Comparison of ENCODE assay signal across 1 cellular context in the genomic region with DNA sequence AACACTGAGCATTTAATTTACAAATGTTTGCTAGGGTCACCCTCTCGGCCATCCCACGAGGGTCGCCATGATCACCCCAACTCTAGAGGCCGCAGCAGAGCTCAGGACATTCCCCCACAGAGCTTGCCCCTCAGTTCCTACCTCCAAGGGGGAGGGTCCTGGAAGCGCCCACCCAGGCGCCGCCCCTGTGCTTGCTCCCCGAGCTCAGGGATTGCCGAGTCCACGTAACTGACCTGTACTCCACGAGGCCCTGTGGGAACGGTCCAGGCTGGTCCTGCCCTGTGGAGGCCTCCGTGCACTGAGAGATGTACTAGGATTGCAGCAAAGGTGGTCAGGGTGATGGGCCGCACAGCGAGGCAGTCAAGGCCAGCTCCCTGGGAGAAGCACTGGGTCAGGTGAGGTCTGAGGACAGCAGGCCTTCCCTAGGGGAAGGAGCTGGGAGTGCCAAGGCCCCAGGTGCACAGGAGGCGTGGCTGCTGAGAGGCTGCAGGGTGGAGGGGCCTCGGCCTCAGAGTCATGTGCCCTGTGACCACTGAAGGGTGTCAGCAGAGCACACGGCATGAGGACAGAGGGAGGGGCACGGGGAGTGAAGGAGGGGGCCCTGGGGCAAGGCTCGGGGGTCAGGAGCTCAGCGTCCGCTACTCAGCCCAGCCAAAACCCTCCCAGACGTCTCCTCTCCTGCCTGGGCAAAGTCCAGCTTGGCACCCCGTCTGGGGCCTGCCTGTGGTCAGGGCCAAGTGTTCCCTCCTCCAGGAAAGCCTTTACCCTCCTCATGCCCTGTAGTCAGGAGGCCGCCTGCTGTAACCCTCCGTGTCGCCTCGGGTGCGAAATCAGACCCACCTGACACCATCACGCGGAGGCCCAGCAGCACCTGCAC.
TF ChIP-seq lines count a peak whose summit lies in the region.

No MANE protein-coding gene starts in this region.

TF ChIP-seq in HepG2, 621 proteins besides CTCF, POLR2A, EP300 and RAD21:
- TF ChIP-seq POGZ (CRISPR knock-in tag; IDR thresholded peaks at IDR 0.05) (no peak), PAF1 (CRISPR knock-in tag; IDR thresholded peaks at IDR 0.05) (0 out of 2 replicates have a peak, but pooled peaks have one; percentile 57), KLF11 (CRISPR knock-in tag; IDR thresholded peaks at IDR 0.05) (no peak), SALL2 (CRISPR knock-in tag; IDR thresholded peaks at IDR 0.05) (0 out of 2 replicates have a peak, but pooled peaks have one; percentile 1), SALL1 (CRISPR knock-in tag; IDR thresholded peaks at IDR 0.05) (0 out of 2 replicates have a peak, but pooled peaks have one; percentile 25), RFXAP (CRISPR knock-in tag; IDR thresholded peaks at IDR 0.05; ENCODE audit: borderline replicate concordance) (no peak), ZFY (CRISPR knock-in tag; IDR thresholded peaks at IDR 0.05) (peak; percentile 9; the same call in 1 of the 2 replicates), GABPB1 (CRISPR knock-in tag; IDR thresholded peaks at IDR 0.05) (peak; percentile 17; the same call in 1 of the 2 replicates), JUND (CRISPR knock-in tag; IDR thresholded peaks at IDR 0.05) (no peak), RBFOX2 (IDR thresholded peaks at IDR 0.05; ENCODE audit: low read depth, low read length) (peak; percentile 42; the same call in 1 of the 2 replicates), NFATC3 (CRISPR knock-in tag; IDR thresholded peaks at IDR 0.05) (no peak), ZFX (CRISPR knock-in tag; IDR thresholded peaks at IDR 0.05; ENCODE audit: low read depth) (peak; percentile 25; the same call in 1 of the 2 replicates), HNF4A (CRISPR knock-in tag; IDR thresholded peaks at IDR 0.05) (no peak; the same call in 1 of the 2 replicates), POLR2G (IDR thresholded peaks at IDR 0.05; ENCODE audit: low read depth, low read length) (peak; percentile 43; the same call in 1 of the 2 replicates)
- TF ChIP-seq, protein P1, sequence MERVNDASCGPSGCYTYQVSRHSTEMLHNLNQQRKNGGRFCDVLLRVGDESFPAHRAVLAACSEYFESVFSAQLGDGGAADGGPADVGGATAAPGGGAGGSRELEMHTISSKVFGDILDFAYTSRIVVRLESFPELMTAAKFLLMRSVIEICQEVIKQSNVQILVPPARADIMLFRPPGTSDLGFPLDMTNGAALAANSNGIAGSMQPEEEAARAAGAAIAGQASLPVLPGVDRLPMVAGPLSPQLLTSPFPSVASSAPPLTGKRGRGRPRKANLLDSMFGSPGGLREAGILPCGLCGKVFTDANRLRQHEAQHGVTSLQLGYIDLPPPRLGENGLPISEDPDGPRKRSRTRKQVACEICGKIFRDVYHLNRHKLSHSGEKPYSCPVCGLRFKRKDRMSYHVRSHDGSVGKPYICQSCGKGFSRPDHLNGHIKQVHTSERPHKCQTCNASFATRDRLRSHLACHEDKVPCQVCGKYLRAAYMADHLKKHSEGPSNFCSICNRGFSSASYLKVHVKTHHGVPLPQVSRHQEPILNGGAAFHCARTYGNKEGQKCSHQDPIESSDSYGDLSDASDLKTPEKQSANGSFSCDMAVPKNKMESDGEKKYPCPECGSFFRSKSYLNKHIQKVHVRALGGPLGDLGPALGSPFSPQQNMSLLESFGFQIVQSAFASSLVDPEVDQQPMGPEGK (CRISPR knock-in tag; IDR thresholded peaks at IDR 0.05) = peak; percentile 18; the same call in 1 of the 2 replicates
- TF ChIP-seq, protein P2, sequence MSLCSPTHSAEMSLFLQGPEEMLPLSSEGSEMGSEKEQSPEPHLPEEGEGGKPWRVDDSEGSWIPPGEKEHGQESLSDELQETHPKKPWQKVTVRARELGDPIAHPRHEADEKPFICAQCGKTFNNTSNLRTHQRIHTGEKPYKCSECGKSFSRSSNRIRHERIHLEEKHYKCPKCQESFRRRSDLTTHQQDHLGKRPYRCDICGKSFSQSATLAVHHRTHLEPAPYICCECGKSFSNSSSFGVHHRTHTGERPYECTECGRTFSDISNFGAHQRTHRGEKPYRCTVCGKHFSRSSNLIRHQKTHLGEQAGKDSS (CRISPR knock-in tag; IDR thresholded peaks at IDR 0.05; ENCODE audit: borderline replicate concordance, low read depth) = no peak
- TF ChIP-seq, protein P3, sequence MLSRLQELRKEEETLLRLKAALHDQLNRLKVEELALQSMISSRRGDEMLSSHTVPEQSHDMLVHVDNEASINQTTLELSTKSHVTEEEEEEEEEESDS (CRISPR knock-in tag; IDR thresholded peaks at IDR 0.05; ENCODE audit: borderline replicate concordance) = no peak
- TF ChIP-seq, protein P4, sequence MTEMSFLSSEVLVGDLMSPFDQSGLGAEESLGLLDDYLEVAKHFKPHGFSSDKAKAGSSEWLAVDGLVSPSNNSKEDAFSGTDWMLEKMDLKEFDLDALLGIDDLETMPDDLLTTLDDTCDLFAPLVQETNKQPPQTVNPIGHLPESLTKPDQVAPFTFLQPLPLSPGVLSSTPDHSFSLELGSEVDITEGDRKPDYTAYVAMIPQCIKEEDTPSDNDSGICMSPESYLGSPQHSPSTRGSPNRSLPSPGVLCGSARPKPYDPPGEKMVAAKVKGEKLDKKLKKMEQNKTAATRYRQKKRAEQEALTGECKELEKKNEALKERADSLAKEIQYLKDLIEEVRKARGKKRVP (CRISPR knock-in tag; IDR thresholded peaks at IDR 0.05) = no peak
- TF ChIP-seq, protein P5, sequence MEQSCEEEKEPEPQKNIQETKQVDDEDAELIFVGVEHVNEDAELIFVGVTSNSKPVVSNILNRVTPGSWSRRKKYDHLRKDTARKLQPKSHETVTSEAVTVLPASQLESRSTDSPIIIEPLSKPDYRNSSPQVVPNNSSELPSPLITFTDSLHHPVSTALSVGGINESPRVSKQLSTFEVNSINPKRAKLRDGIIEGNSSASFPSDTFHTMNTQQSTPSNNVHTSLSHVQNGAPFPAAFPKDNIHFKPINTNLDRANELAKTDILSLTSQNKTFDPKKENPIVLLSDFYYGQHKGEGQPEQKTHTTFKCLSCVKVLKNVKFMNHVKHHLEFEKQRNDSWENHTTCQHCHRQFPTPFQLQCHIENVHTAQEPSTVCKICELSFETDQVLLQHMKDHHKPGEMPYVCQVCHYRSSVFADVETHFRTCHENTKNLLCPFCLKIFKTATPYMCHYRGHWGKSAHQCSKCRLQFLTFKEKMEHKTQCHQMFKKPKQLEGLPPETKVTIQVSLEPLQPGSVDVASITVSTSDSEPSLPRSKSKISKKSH (CRISPR knock-in tag; IDR thresholded peaks at IDR 0.05; ENCODE audit: borderline replicate concordance) = 0 out of 2 replicates have a peak, but pooled peaks have one; percentile 17
- TF ChIP-seq, protein P6, sequence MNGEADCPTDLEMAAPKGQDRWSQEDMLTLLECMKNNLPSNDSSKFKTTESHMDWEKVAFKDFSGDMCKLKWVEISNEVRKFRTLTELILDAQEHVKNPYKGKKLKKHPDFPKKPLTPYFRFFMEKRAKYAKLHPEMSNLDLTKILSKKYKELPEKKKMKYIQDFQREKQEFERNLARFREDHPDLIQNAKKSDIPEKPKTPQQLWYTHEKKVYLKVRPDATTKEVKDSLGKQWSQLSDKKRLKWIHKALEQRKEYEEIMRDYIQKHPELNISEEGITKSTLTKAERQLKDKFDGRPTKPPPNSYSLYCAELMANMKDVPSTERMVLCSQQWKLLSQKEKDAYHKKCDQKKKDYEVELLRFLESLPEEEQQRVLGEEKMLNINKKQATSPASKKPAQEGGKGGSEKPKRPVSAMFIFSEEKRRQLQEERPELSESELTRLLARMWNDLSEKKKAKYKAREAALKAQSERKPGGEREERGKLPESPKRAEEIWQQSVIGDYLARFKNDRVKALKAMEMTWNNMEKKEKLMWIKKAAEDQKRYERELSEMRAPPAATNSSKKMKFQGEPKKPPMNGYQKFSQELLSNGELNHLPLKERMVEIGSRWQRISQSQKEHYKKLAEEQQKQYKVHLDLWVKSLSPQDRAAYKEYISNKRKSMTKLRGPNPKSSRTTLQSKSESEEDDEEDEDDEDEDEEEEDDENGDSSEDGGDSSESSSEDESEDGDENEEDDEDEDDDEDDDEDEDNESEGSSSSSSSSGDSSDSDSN (CRISPR knock-in tag; IDR thresholded peaks at IDR 0.05) = no peak
